Comparison of ENCODE assay signal across 9 cellular contexts in genomic region chr11:30342736-30343166, GRCh38. TPM values are rescaled to one million over a fixed set of nuclear protein-coding genes. Genes with fewer than 3 reads are reported as not detected.
A peak's percentile ranks its signal among the peaks of the same experiment; 100 is the strongest.
DNase-seq lines count a peak whose midpoint lies in the region; ATAC-seq and TF ChIP-seq lines count a peak whose summit lies in the region.
"Had no signal": no experiment of that assay in that cellular context is flagged by ENCODE, and none has a peak within 500 bp of the region (broad histone marks: within the 10 kb centered on the region; RNA-seq: fewer than 3 reads in every experiment).

No MANE protein-coding gene starts in this region.

- peak; percentile 97 for ATAC-seq in HG03175 (IDR thresholded peaks at IDR 0.05; ENCODE audit: unreplicated experiment)

- peak overlapping the region; percentile 21; the same call in 1 of the 2 replicates for H3K4me3 ChIP-seq in GM12865 (ENCODE audit: low read depth, low read length)

- no peaks in the 10 kb centered on the region for H3K27me3 Mint-ChIP-seq in activated T-helper 1 cell treated with anti-CD3 and anti-CD28 coated beads, Interleukin-12 subunit alpha, Interleukin-12 subunit beta, Interleukin-2, Interleukin-4 antibody, amounts not matched to agents 30 ng/mL and 10 ng/mL and 1 ng/mL, durations not matched to agents 14 hours and 24 hours and 36 hours (ENCODE audit: insufficient read depth)

- intact Hi-C loops in activated T-helper 1 cell treated with anti-CD3 and anti-CD28 coated beads, Interleukin-12 subunit alpha, Interleukin-12 subunit beta, Interleukin-2, Interleukin-4 antibody, amounts not matched to agents 30 ng/mL and 10 ng/mL and 1 ng/mL, durations not matched to agents 14 hours and 24 hours and 36 hours (cut with micrococcal nuclease), result no loop called here

- H3K4me3 Mint-ChIP-seq in activated T-helper 1 cell treated with anti-CD3 and anti-CD28 coated beads, Interleukin-12 subunit alpha, Interleukin-12 subunit beta, Interleukin-2, Interleukin-4 antibody, amounts not matched to agents 30 ng/mL and 10 ng/mL and 1 ng/mL, durations not matched to agents 14 hours and 24 hours and 36 hours, result no peak overlapping the region

- no peaks in the 10 kb centered on the region for H3K9me3 Mint-ChIP-seq in activated T-helper 1 cell treated with anti-CD3 and anti-CD28 coated beads, Interleukin-12 subunit alpha, Interleukin-12 subunit beta, Interleukin-2, Interleukin-4 antibody, amounts not matched to agents 30 ng/mL and 10 ng/mL and 1 ng/mL, durations not matched to agents 14 hours and 24 hours and 36 hours

- peaks cover 18% of the 10 kb centered on the region for H3K36me3 Mint-ChIP-seq in activated T-helper 1 cell treated with anti-CD3 and anti-CD28 coated beads, Interleukin-12 subunit alpha, Interleukin-12 subunit beta, Interleukin-2, Interleukin-4 antibody, amounts not matched to agents 30 ng/mL and 10 ng/mL and 1 ng/mL, durations not matched to agents 14 hours and 24 hours and 36 hours (ENCODE audit: low read depth)

- no peak for TF ChIP-seq CTCF in GM12865 (IDR thresholded peaks at IDR 0.05; ENCODE audit: insufficient read depth, low read depth, low read length, missing control alignments)
- no peak for TF ChIP-seq CTCF in GM20000 (IDR thresholded peaks at IDR 0.05; ENCODE audit: extremely low read depth, missing control alignments)

- peak overlapping the region; percentile 51 for H3K27ac Mint-ChIP-seq in activated T-helper 1 cell treated with anti-CD3 and anti-CD28 coated beads, Interleukin-12 subunit alpha, Interleukin-12 subunit beta, Interleukin-2, Interleukin-4 antibody, amounts not matched to agents 30 ng/mL and 10 ng/mL and 1 ng/mL, durations not matched to agents 14 hours and 24 hours and 36 hours

- DNase-seq in GM12865 (ENCODE audit: low read depth) (peak; percentile 96), GM20000 (ENCODE audit: low spot score) (peak; percentile 57), NCI-H1105 (lab: John Stamatoyannopoulos, UW) (no peak), SK-N-DZ (ENCODE audit: low spot score) (no peak), NCI-H524 treated with DMSO at 0.1 percent for 48 hours (lab: John Stamatoyannopoulos, UW) (no peak)
- no peak for DNase-seq in activated T-helper 1 cell treated with anti-CD3 and anti-CD28 coated beads, Interleukin-12 subunit alpha, Interleukin-12 subunit beta, Interleukin-2, Interleukin-4 antibody, amounts not matched to agents 30 ng/mL and 10 ng/mL and 1 ng/mL, durations not matched to agents 14 hours and 24 hours and 36 hours (ENCODE audit: low spot score)
- no peak for DNase-seq in stimulated activated CD4-positive, alpha-beta T cell treated with anti-CD3 and anti-CD28 coated beads, Interleukin-15, amount 100 ng/mL, for 24 hours
- DNase-seq: DMS79 treated with DMSO at 0.1 percent for 48 hours had no signal

- H3K4me1 Mint-ChIP-seq in activated T-helper 1 cell treated with anti-CD3 and anti-CD28 coated beads, Interleukin-12 subunit alpha, Interleukin-12 subunit beta, Interleukin-2, Interleukin-4 antibody, amounts not matched to agents 30 ng/mL and 10 ng/mL and 1 ng/mL, durations not matched to agents 14 hours and 24 hours and 36 hours (ENCODE audit: low read depth), result peaks cover 6% of the 10 kb centered on the region

RNA-seq across cellular contexts. Expression of gene ARL14EP, which starts 19.8 kb away (rescaled TPM):
- 47.6 and 48.8 TPM in 2 replicates for total RNA-seq in activated T-helper 1 cell treated with anti-CD3 and anti-CD28 coated beads, Interleukin-12 subunit alpha, Interleukin-12 subunit beta, Interleukin-2, Interleukin-4 antibody, amounts not matched to agents 30 ng/mL and 10 ng/mL and 1 ng/mL, durations not matched to agents 14 hours and 24 hours and 36 hours
- 19.9 and 25.2 TPM in 2 replicates for polyA plus RNA-seq in SK-N-DZ (2014; cell fraction: cytosol; rRNA removed)
- 22.6 and 28.3 TPM in 2 replicates for polyA plus RNA-seq in SK-N-DZ (2014; cell fraction: nucleus; rRNA removed)

Comparison
In these comparisons a context has a peak if more than half of its experiments do, and no peak if none do; other contexts are left out.
1. DNase-seq: peak in GM12865 (single experiment) and GM20000 (single experiment); none in activated T-helper 1 cell treated with anti-CD3 and anti-CD28 coated beads, Interleukin-12 subunit alpha, Interleukin-12 subunit beta, Interleukin-2, Interleukin-4 antibody, amounts not matched to agents 30 ng/mL and 10 ng/mL and 1 ng/mL, durations not matched to agents 14 hours and 24 hours and 36 hours (single experiment), NCI-H1105 (single experiment), SK-N-DZ (single experiment), NCI-H524 treated with DMSO at 0.1 percent for 48 hours (single experiment) and stimulated activated CD4-positive, alpha-beta T cell treated with anti-CD3 and anti-CD28 coated beads, Interleukin-15, amount 100 ng/mL, for 24 hours (single experiment).